In genomic region chr9:2257530-2257929, GRCh38 we compare ENCODE assay signal across 16 cellular contexts.
DNase-seq lines count a peak whose midpoint lies in the region; ATAC-seq and TF ChIP-seq lines count a peak whose summit lies in the region.
"Had no signal": no experiment of that assay in that cellular context is flagged by ENCODE, and none has a peak within 500 bp of the region (broad histone marks: within the 10 kb centered on the region; RNA-seq: fewer than 3 reads in every experiment).

No MANE protein-coding gene starts in this region.

- no peak for TF ChIP-seq CTCF in brain (conservative IDR thresholded peaks at IDR 0.05)

- no peaks in the 10 kb centered on the region for H4K20me1 ChIP-seq in BLaER1 treated with 17β-estradiol and CSF1 and Interleukin-3, amounts not matched to agents 10 nM and 100 nM
- H4K20me1 ChIP-seq in Karpas-422 (ENCODE audit: insufficient read depth, low read depth, low read length) = no peaks in the 10 kb centered on the region

- H3K27me3 Mint-ChIP-seq in brain = peaks cover 6% of the 10 kb centered on the region

- H3K9me2 ChIP-seq in Karpas-422 (replicated peaks; ENCODE audit: insufficient read depth, low read length) = no peaks in the 10 kb centered on the region

- no peak for ATAC-seq in GM21515 (IDR thresholded peaks at IDR 0.05; ENCODE audit: unreplicated experiment)
- ATAC-seq: activated CD8-positive, alpha-beta T cell treated with anti-CD3 and anti-CD28 coated beads for 36 hours; effector memory CD8-positive, alpha-beta T cell; left lung had no signal

- peaks cover 0 to 27% (median 17%) of the 10 kb centered on the region in 11 experiments; a peak in 20 of 22 replicates for H3K9me3 ChIP-seq in BLaER1 treated with 17β-estradiol and CSF1 and Interleukin-3, amounts not matched to agents 10 nM and 100 nM (replicated peaks in 1 of 11)
- H3K9me3 ChIP-seq in Karpas-422 (ENCODE audit: low read length) = no peaks in the 10 kb centered on the region
- H3K9me3 ChIP-seq: left lung, spleen had no signal

- peak overlapping the region; percentile 3 to 79 (median 70); a peak in 21 of 22 replicates for H3K4me2 ChIP-seq in BLaER1 treated with 17β-estradiol and CSF1 and Interleukin-3, amounts not matched to agents 10 nM and 100 nM
- peak overlapping the region; percentile 95 for H3K4me2 ChIP-seq in Karpas-422 (ENCODE audit: low read depth, low read length, poor library complexity, severe bottlenecking)

- peaks cover 0 to 7% (median 0%) of the 10 kb centered on the region in 11 experiments; a peak in 1 of 22 replicates for H3K36me3 ChIP-seq in BLaER1 treated with 17β-estradiol and CSF1 and Interleukin-3, amounts not matched to agents 10 nM and 100 nM
- peaks cover 12% of the 10 kb centered on the region for H3K36me3 ChIP-seq in Karpas-422 (ENCODE audit: insufficient read depth, low read length)
- H3K36me3 ChIP-seq: cardiac muscle cell, left lung, spleen had no signal

- H3K27ac Mint-ChIP-seq in brain = peak overlapping the region in 3 of 5 experiments; percentile 38 to 80 (median 79)
- H3K27ac Mint-ChIP-seq: activated CD8-positive, alpha-beta T cell treated with anti-CD3 and anti-CD28 coated beads for 36 hours; effector memory CD8-positive, alpha-beta T cell; stimulated activated naive CD8-positive, alpha-beta T cell treated with anti-CD3 and anti-CD28 coated beads, Interleukin-15, Interleukin-2, amounts not matched to agents 100 ng/mL and 50 ng/mL, for 24 hours had no signal

- peak overlapping the region in 8 of 11 experiments; percentile 56 to 84 (median 78); a peak in 15 of 22 replicates for H3K27ac ChIP-seq in BLaER1 treated with 17β-estradiol and CSF1 and Interleukin-3, amounts not matched to agents 10 nM and 100 nM
- peak overlapping the region; percentile 99 for H3K27ac ChIP-seq in Karpas-422 (ENCODE audit: low read length)
- H3K27ac ChIP-seq: cardiac muscle cell, left lung, spleen had no signal

- peaks cover 0 to 6% (median 4%) of the 10 kb centered on the region in 5 experiments for H3K9me3 Mint-ChIP-seq in brain
- H3K9me3 Mint-ChIP-seq: activated CD8-positive, alpha-beta T cell treated with anti-CD3 and anti-CD28 coated beads for 36 hours; effector memory CD8-positive, alpha-beta T cell; stimulated activated naive CD8-positive, alpha-beta T cell treated with anti-CD3 and anti-CD28 coated beads, Interleukin-15, Interleukin-2, amounts not matched to agents 100 ng/mL and 50 ng/mL, for 24 hours had no signal

- H2AFZ ChIP-seq in Karpas-422 (ENCODE audit: low read length) = no peak overlapping the region

- no peak overlapping the region for H3K4me3 ChIP-seq in BLaER1 treated with 17β-estradiol and CSF1 and Interleukin-3, amounts not matched to agents 10 nM and 100 nM
- H3K4me3 ChIP-seq in Karpas-422 (ENCODE audit: low read length) = peak overlapping the region; percentile 30
- H3K4me3 ChIP-seq: cardiac muscle cell, left lung, spleen had no signal

- H3K9ac ChIP-seq in BLaER1 treated with 17β-estradiol and CSF1 and Interleukin-3, amounts not matched to agents 10 nM and 100 nM = peak overlapping the region in 6 of 11 experiments; percentile 17 to 56 (median 39); a peak in 11 of 22 replicates
- H3K9ac ChIP-seq in Karpas-422 (ENCODE audit: low read length) = peak overlapping the region; percentile 77

- peaks cover 4% of the 10 kb centered on the region; the same call in 1 of the 2 replicates for H3K79me2 ChIP-seq in Karpas-422 (ENCODE audit: low read length)

- no peaks in the 10 kb centered on the region for H3K27me3 ChIP-seq in BLaER1 treated with 17β-estradiol and CSF1 and Interleukin-3, amounts not matched to agents 10 nM and 100 nM
- no peaks in the 10 kb centered on the region for H3K27me3 ChIP-seq in Karpas-422 (ENCODE audit: low read length)
- H3K27me3 ChIP-seq: cardiac muscle cell, left lung, spleen had no signal

- H3K4me1 Mint-ChIP-seq in brain = peaks cover 76% of the 10 kb centered on the region

- DNase-seq in Karpas-422 = peak; percentile 97
- peak; percentile 56 for DNase-seq in NCI-H2196 treated with DMSO at 0.1 percent for 48 hours (lab: John Stamatoyannopoulos, UW; ENCODE audit: unreplicated experiment)
- DNase-seq in foreskin melanocyte = no peak
- DNase-seq in activated CD4-positive, alpha-beta T cell treated with anti-CD3 and anti-CD28 coated beads for 48 hours = no peak
- no peak for DNase-seq in dermis blood vessel endothelial cell
- DNase-seq: ACHN; activated CD8-positive, alpha-beta T cell treated with anti-CD3 and anti-CD28 coated beads for 36 hours; effector memory CD8-positive, alpha-beta T cell; left lung; NCI-H446; spleen had no signal

- no peak overlapping the region for H3K4me3 Mint-ChIP-seq in brain
- H3K4me3 Mint-ChIP-seq: activated CD8-positive, alpha-beta T cell treated with anti-CD3 and anti-CD28 coated beads for 36 hours; effector memory CD8-positive, alpha-beta T cell; stimulated activated naive CD8-positive, alpha-beta T cell treated with anti-CD3 and anti-CD28 coated beads, Interleukin-15, Interleukin-2, amounts not matched to agents 100 ng/mL and 50 ng/mL, for 24 hours had no signal

- peaks cover 2% of the 10 kb centered on the region for H3K36me3 Mint-ChIP-seq in brain

- H3K4me1 ChIP-seq in BLaER1 treated with 17β-estradiol and CSF1 and Interleukin-3, amounts not matched to agents 10 nM and 100 nM = peaks cover 35 to 97% (median 91%) of the 10 kb centered on the region in 10 experiments
- H3K4me1 ChIP-seq in Karpas-422 (ENCODE audit: low read length) = peaks cover 99% of the 10 kb centered on the region

Comparison
In these comparisons a context has a peak if more than half of its experiments do, and no peak if none do; other contexts are left out.
1. DNase-seq: peak in Karpas-422 (single experiment) and NCI-H2196 treated with DMSO at 0.1 percent for 48 hours (single experiment); none in foreskin melanocyte (single experiment), activated CD4-positive, alpha-beta T cell treated with anti-CD3 and anti-CD28 coated beads for 48 hours (single experiment) and dermis blood vessel endothelial cell (single experiment).